In genomic region chr18:37667836-37668235, GRCh38 we compare ENCODE assay signal across 19 cellular contexts.
"Had no signal": no experiment of that assay in that cellular context is flagged by ENCODE, and none has a peak within 500 bp of the region (broad histone marks: within the 10 kb centered on the region; RNA-seq: fewer than 3 reads in every experiment).

No MANE protein-coding gene starts in this region.

- H3K27me3 ChIP-seq: right atrium auricular region, right lobe of liver, tibial nerve, uterus had no signal

- DNase-seq: left ventricle myocardium inferior; mesendoderm; mucosa of descending colon; naive thymus-derived CD4-positive, alpha-beta T cell; nucleus accumbens; right lobe of liver; stimulated activated CD4-positive, alpha-beta T cell treated with anti-CD3 and anti-CD28 coated beads, Interleukin-1b, Interleukin-23, amount 100 ng/mL, for 48 hours; stimulated activated CD4-positive, alpha-beta T cell treated with anti-CD3 and anti-CD28 coated beads, Interleukin-2, amount 100 ng/mL, for 48 hours; stimulated activated CD4-positive, alpha-beta T cell treated with anti-CD3 and anti-CD28 coated beads, Interleukin-4, amount 100 ng/mL, for 4 hours; stimulated activated CD8-positive, alpha-beta memory T cell treated with anti-CD3 and anti-CD28 coated beads, Interleukin-4, amount 100 ng/mL, for 48 hours; stimulated activated naive CD4-positive, alpha-beta T cell treated with Interleukin-2 at 50 U/mL for 16 hours; stimulated activated naive CD8-positive, alpha-beta T cell treated with anti-CD3 and anti-CD28 coated beads, Interleukin-15, amount 100 ng/mL, for 72 hours; uterus had no signal

- ATAC-seq: mucosa of descending colon; naive thymus-derived CD4-positive, alpha-beta T cell; natural killer cell treated with Interleukin-12 subunit alpha and Interleukin-12 subunit beta and Interleukin-15 and Interleukin-18, amount 100 ng/mL, for 72 hours; right lobe of liver; stimulated activated memory B cell treated with anti-CD40 and anti-IgM and Interleukin-4, amounts not matched to agents 10 μg/mL and 1 μg/mL and 100 μg/mL, for 72 hours; stimulated activated naive CD8-positive, alpha-beta T cell treated with anti-CD3 and anti-CD28 coated beads, Interleukin-15, amount 100 ng/mL, for 72 hours had no signal

- H3K27ac ChIP-seq: left ventricle myocardium inferior, parathyroid adenoma, right atrium auricular region, right lobe of liver, tibial nerve, uterus had no signal

- H3K4me1 ChIP-seq: left ventricle myocardium inferior, parathyroid adenoma, right atrium auricular region, right lobe of liver, tibial nerve, uterus had no signal

- H3K4me3 ChIP-seq: left ventricle myocardium inferior, mucosa of descending colon, right atrium auricular region, right lobe of liver, smooth muscle cell, tibial nerve, uterus had no signal

- H3K36me3 ChIP-seq: left ventricle myocardium inferior, right atrium auricular region, right lobe of liver, tibial nerve, uterus had no signal

- H3K9me3 ChIP-seq: left ventricle myocardium inferior, mucosa of descending colon, right atrium auricular region, right lobe of liver, tibial nerve, uterus had no signal
